In the genomic region with DNA sequence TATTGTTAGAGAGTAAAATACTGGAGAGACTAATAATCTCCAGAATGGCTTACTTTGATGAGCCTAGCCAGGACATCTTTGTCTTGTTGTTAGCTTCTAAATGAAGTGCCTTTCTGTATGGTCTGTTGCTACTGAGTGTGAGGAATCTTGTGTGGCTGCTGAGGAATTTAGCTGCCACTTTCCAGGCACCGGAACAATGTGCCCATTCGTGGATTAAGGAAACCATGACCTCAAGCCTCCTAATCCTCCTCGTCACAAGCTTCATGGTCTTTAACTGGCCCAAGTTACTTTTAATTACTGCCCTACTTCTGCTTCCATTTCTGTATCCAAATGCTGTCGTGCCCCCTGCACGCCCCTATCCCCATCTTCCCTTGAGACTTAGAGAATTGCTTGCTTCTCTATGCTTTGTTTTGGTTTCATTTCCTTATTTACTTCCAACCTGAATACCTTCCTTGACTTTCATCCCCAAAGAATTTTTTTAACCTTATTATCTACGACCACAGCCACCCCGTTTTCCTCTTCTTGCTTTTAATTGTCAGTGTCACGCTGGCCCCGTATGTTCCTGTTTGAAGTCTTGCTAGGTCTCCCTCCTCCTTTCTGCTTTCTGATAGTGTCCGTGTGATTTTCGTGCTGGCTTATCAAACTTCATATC, we compare ENCODE assay signal across 11 cellular contexts. TPM values are rescaled to one million over a fixed set of nuclear protein-coding genes. Genes with fewer than 3 reads are reported as not detected.
DNase-seq lines count a peak whose midpoint lies in the region; ATAC-seq, FAIRE-seq and TF ChIP-seq lines count a peak whose summit lies in the region.
"Had no signal": no experiment of that assay in that cellular context is flagged by ENCODE, and none has a peak within 500 bp of the region (broad histone marks: within the 10 kb centered on the region; RNA-seq: fewer than 3 reads in every experiment).

No MANE protein-coding gene starts in this region.

- peaks cover 35% of the 10 kb centered on the region for H3K4me1 ChIP-seq in body of pancreas
- H3K4me1 ChIP-seq in kidney (ENCODE audit: control insufficient read depth in 1 of 2, insufficient read depth in 1 of 2, low read depth in 1 of 2, low read length in 2 of 2) = peaks cover 0 to 2% of the 10 kb centered on the region in 2 donors
- H3K4me1 ChIP-seq in stomach = peaks cover 5 to 54% (median 29%) of the 10 kb centered on the region in 4 donors

- H3K9me3 Mint-ChIP-seq in HFFc6 = no peaks in the 10 kb centered on the region

- no peak overlapping the region for H3K9ac ChIP-seq in kidney (ENCODE audit: low read length in 2 of 2)

- no peak for TF ChIP-seq EP300 in stomach (IDR thresholded peaks at IDR 0.05)

- DNase-seq in HFFc6 (no peak), body of pancreas (peak in 1 of 4 donors; percentile 12), kidney (no peak), stomach (no peak), NCI-H2029 treated with DMSO at 0.1 percent for 48 hours (lab: John Stamatoyannopoulos, UW) (no peak)
- DNase-seq: activated CD8-positive, alpha-beta memory T cell treated with anti-CD3 and anti-CD28 coated beads, Interleukin-2, amount 50 U/mL, for 4 hours; effector CD8-positive, alpha-beta T cell; NCI-H1436 treated with DMSO at 0.1 percent for 48 hours had no signal

- H3K27ac ChIP-seq in body of pancreas (peak overlapping the region in 1 of 4 donors; percentile 24), kidney (ENCODE audit: low read depth in 2 of 2, low read length in 2 of 2) (no peak overlapping the region), stomach (peak overlapping the region; percentile 37 to 66 (median 59))

- TF ChIP-seq POLR2A in body of pancreas (IDR thresholded peaks at IDR 0.05) (no peak), stomach (IDR thresholded peaks at IDR 0.05) (no peak), GM18505 (IDR thresholded peaks at IDR 0.05; ENCODE audit: borderline replicate concordance, extremely low read depth, insufficient read depth, insufficient read length) (no peak)

- peaks cover 52% of the 10 kb centered on the region for H3K4me1 Mint-ChIP-seq in HFFc6 (ENCODE audit: low read depth)

- intact Hi-C loops in body of pancreas (cut with DNase I) (no loop called here), kidney (cut with DNase I) (no loop called here), stomach (cut with DNase I; ENCODE audit: low total_unique reads) (no loop called here)

- FAIRE-seq in kidney (lab: Jason Lieb, UNC) = no peak

- 18 to 28% methylated on average over 11 of the region's 11 CpGs for WGBS in body of pancreas, 2 donors
- 21 to 30% (median 27%) methylated on average over 11 of the region's 11 CpGs for WGBS in stomach, 5 donors

- peak overlapping the region; percentile 66 for H3K4me3 Mint-ChIP-seq in HFFc6

- H3K36me3 ChIP-seq in body of pancreas (replicated peaks in 1 of 2; ENCODE audit: insufficient read depth in 1 of 2, low read depth in 2 of 2) = no peaks in the 10 kb centered on the region
- no peaks in the 10 kb centered on the region for H3K36me3 ChIP-seq in kidney (ENCODE audit: control insufficient read depth in 1 of 2, insufficient read depth in 2 of 2, low read length in 2 of 2)
- no peaks in the 10 kb centered on the region for H3K36me3 ChIP-seq in stomach

- H3K9me3 ChIP-seq in body of pancreas (no peaks in the 10 kb centered on the region), kidney (ENCODE audit: control insufficient read depth in 1 of 2, low read length in 2 of 2) (no peaks in the 10 kb centered on the region), stomach (no peaks in the 10 kb centered on the region)

- peak overlapping the region; percentile 6 for H3K27ac Mint-ChIP-seq in HFFc6

- H3K27me3 Mint-ChIP-seq in HFFc6 (ENCODE audit: insufficient read depth) = peaks cover 4% of the 10 kb centered on the region; the same call in 1 of the 2 replicates

- H3K4me3 ChIP-seq in body of pancreas (no peak overlapping the region), kidney (ENCODE audit: low read length in 2 of 2) (peak overlapping the region; percentile 40 to 53), stomach (peak overlapping the region; percentile 22 to 38 (median 34))

- peaks cover 23% of the 10 kb centered on the region for H3K36me3 Mint-ChIP-seq in HFFc6 (ENCODE audit: low read depth)

- no peaks in the 10 kb centered on the region for H3K27me3 ChIP-seq in body of pancreas
- no peaks in the 10 kb centered on the region for H3K27me3 ChIP-seq in stomach

- TF ChIP-seq CTCF in HFFc6 (IDR thresholded peaks at IDR 0.05) (no peak), body of pancreas (IDR thresholded peaks at IDR 0.05) (no peak), kidney (IDR thresholded peaks at IDR 0.05; ENCODE audit: borderline replicate concordance, extremely low read depth, insufficient read depth) (no peak), stomach (IDR thresholded peaks at IDR 0.05) (no peak)

- ATAC-seq in body of pancreas (peak; percentile 65), HG03175 (IDR thresholded peaks at IDR 0.05; ENCODE audit: unreplicated experiment) (no peak), GM18505 (IDR thresholded peaks at IDR 0.05; ENCODE audit: unreplicated experiment) (no peak), GM21360 (IDR thresholded peaks at IDR 0.05; ENCODE audit: unreplicated experiment) (no peak)

RNA-seq across cellular contexts. Expression of a gene that starts 40.0 kb away (rescaled TPM):
- total RNA-seq in HFFc6 (2021; fragmentation: NEBNext Ultra II Directional; extraction: Animal tissue kit (Norgen Biotek cat#: 25700)) = 10 to 100 TPM; 10.9 to 19.4 (median 14.7) TPM
- total RNA-seq in body of pancreas (10 to 100 TPM; 10.5 to 18.7 TPM), kidney (18.7 TPM), stomach (10 to 100 TPM; 10.4 to 32.7 (median 16.1) TPM)
- polyA plus RNA-seq in kidney (ENCODE audit: insufficient read depth, low read depth, low replicate concordance) (3.1 TPM), stomach (1 to 10 TPM; 1.9 to 4.3 (median 2.9) TPM)

Comparison
In these comparisons a context has a peak if more than half of its experiments do, and no peak if none do; other contexts are left out.
1. H3K27ac ChIP-seq: peak in stomach (5 of 5); none in kidney (0 of 2).
2. H3K4me3 ChIP-seq: peak in kidney (2 of 2) and stomach (4 of 4); none in body of pancreas (0 of 2).